In the genomic region with DNA sequence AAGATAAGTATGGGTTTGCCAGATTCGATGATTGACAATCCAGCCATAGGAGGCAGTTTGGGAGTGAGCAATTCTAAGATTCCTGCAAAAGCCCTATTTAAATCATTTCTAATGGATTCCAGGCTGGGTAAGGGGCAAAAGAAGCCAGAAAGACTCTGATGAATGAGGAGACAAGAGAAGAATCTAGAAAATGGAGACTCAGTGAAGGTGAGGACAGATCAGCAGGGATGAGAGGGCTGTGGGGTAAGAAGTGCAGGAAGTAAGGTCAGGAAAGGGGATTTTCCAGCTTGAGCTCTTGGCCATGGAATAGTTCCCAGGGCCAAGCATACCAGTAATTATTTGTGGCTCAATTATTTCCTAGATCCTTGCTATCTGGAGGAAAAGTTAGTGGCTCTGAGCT, we compare ENCODE assay signal across 12 cellular contexts.
DNase-seq lines count a peak whose midpoint lies in the region; ATAC-seq and TF ChIP-seq lines count a peak whose summit lies in the region.
"Had no signal": no experiment of that assay in that cellular context is flagged by ENCODE, and none has a peak within 500 bp of the region (broad histone marks: within the 10 kb centered on the region; RNA-seq: fewer than 3 reads in every experiment).

No MANE protein-coding gene starts in this region.

- no peaks in the 10 kb centered on the region for H3K9me3 Mint-ChIP-seq in endothelial cell (ENCODE audit: unreplicated experiment)
- H3K9me3 Mint-ChIP-seq: activated naive CD4-positive, alpha-beta T cell treated with anti-CD3 and anti-CD28 coated beads, Interleukin-2, amount 50 U/mL, for 72 hours; type B pancreatic cell had no signal

- no peak overlapping the region for H3K4me3 ChIP-seq in left ventricle myocardium inferior
- no peak overlapping the region for H3K4me3 ChIP-seq in right cardiac atrium (ENCODE audit: low read length)
- H3K4me3 ChIP-seq in mesenchymal stem cell (ENCODE audit: insufficient read depth in 1 of 2, low read depth in 1 of 2, low read length in 2 of 2) = no peak overlapping the region
- H3K4me3 ChIP-seq in uterus = no peak overlapping the region
- no peak overlapping the region for H3K4me3 ChIP-seq in gastrocnemius medialis

- H3K36me3 Mint-ChIP-seq in endothelial cell (ENCODE audit: low read depth, unreplicated experiment) = no peaks in the 10 kb centered on the region
- H3K36me3 Mint-ChIP-seq: activated naive CD4-positive, alpha-beta T cell treated with anti-CD3 and anti-CD28 coated beads, Interleukin-2, amount 50 U/mL, for 72 hours; type B pancreatic cell had no signal

- peak overlapping the region in 1 of 2 experiments; percentile 24 for H3K18ac ChIP-seq in mesenchymal stem cell (ENCODE audit: low read depth in 1 of 2, low read length in 2 of 2)

- ATAC-seq in right cardiac atrium (no peak), gastrocnemius medialis (no peak)

- intact Hi-C loops in left ventricle myocardium inferior (cut with micrococcal nuclease) (no loop called here), right cardiac atrium (cut with DNase I) (no loop called here), uterus (cut with DNase I; ENCODE audit: low total_unique reads) (no loop called here), gastrocnemius medialis (cut with DNase I; ENCODE audit: low total_unique reads) (no loop called here)

- peak overlapping the region; percentile 21 for H2BK15ac ChIP-seq in mesenchymal stem cell (ENCODE audit: low read depth, poor library complexity, severe bottlenecking)

- no peak overlapping the region for H2BK5ac ChIP-seq in mesenchymal stem cell (ENCODE audit: low read depth, low read length, poor library complexity, severe bottlenecking)

- peak overlapping the region; percentile 17 for H3K9ac ChIP-seq in mesenchymal stem cell (ENCODE audit: low read length)

- no peaks in the 10 kb centered on the region for H3K9me3 ChIP-seq in left ventricle myocardium inferior (replicated peaks)
- H3K9me3 ChIP-seq in right cardiac atrium (ENCODE audit: control insufficient read depth, low read length) = no peaks in the 10 kb centered on the region
- H3K9me3 ChIP-seq in mesenchymal stem cell (ENCODE audit: control insufficient read depth, low read length) = no peaks in the 10 kb centered on the region
- H3K9me3 ChIP-seq in uterus = no peaks in the 10 kb centered on the region
- no peaks in the 10 kb centered on the region for H3K9me3 ChIP-seq in gastrocnemius medialis

- H3K79me1 ChIP-seq in mesenchymal stem cell (replicated peaks; ENCODE audit: low read length, poor library complexity, severe bottlenecking) = no peaks in the 10 kb centered on the region

- 58% methylated on average over 1 of the region's 1 CpG for WGBS in right cardiac atrium
- 83% methylated on average over 1 of the region's 1 CpG for WGBS in mesenchymal stem cell

- no peak for TF ChIP-seq CTCF in left ventricle myocardium inferior (IDR thresholded peaks at IDR 0.05; ENCODE audit: borderline replicate concordance)
- TF ChIP-seq CTCF in uterus (IDR thresholded peaks at IDR 0.05) = no peak
- no peak for TF ChIP-seq CTCF in endothelial cell (IDR thresholded peaks at IDR 0.05; ENCODE audit: unreplicated experiment)
- no peak for TF ChIP-seq CTCF in gastrocnemius medialis (IDR thresholded peaks at IDR 0.05 in 4 of 5, conservative IDR thresholded peaks at IDR 0.05 in 1 of 5)

- H2BK12ac ChIP-seq in mesenchymal stem cell (ENCODE audit: low read length in 2 of 2) = peak overlapping the region in 1 of 2 experiments; percentile 51

- H2BK120ac ChIP-seq in mesenchymal stem cell (ENCODE audit: low read depth, low read length) = no peak overlapping the region

- TF ChIP-seq POLR2A in uterus (IDR thresholded peaks at IDR 0.05) (no peak), gastrocnemius medialis (IDR thresholded peaks at IDR 0.05) (no peak)

- no peaks in the 10 kb centered on the region for H3K27me3 ChIP-seq in left ventricle myocardium inferior (ENCODE audit: low read depth)
- no peaks in the 10 kb centered on the region for H3K27me3 ChIP-seq in right cardiac atrium (ENCODE audit: control insufficient read depth, insufficient read depth)
- no peaks in the 10 kb centered on the region for H3K27me3 ChIP-seq in mesenchymal stem cell (ENCODE audit: control insufficient read depth in 1 of 2, insufficient read depth in 1 of 2, low read length in 2 of 2)
- H3K27me3 ChIP-seq in uterus = no peaks in the 10 kb centered on the region
- H3K27me3 ChIP-seq in gastrocnemius medialis = no peaks in the 10 kb centered on the region

- peaks cover 8% of the 10 kb centered on the region for H3K4me1 Mint-ChIP-seq in endothelial cell (ENCODE audit: unreplicated experiment)

- H3K36me3 ChIP-seq in left ventricle myocardium inferior (no peaks in the 10 kb centered on the region), mesenchymal stem cell (ENCODE audit: control insufficient read depth in 1 of 2, insufficient read depth in 2 of 2, low read depth in 1 of 2, low read length in 2 of 2) (no peaks in the 10 kb centered on the region), uterus (no peaks in the 10 kb centered on the region), gastrocnemius medialis (no peaks in the 10 kb centered on the region)

- no peak overlapping the region for H3K27ac Mint-ChIP-seq in endothelial cell (ENCODE audit: unreplicated experiment)
- H3K27ac Mint-ChIP-seq: activated naive CD4-positive, alpha-beta T cell treated with anti-CD3 and anti-CD28 coated beads, Interleukin-2, amount 50 U/mL, for 72 hours; type B pancreatic cell had no signal

- H3K4me2 ChIP-seq in mesenchymal stem cell (ENCODE audit: low read length, poor library complexity, severe bottlenecking) = no peak overlapping the region

- no peak overlapping the region for H4K8ac ChIP-seq in mesenchymal stem cell (ENCODE audit: low read length)

- H2AFZ ChIP-seq in mesenchymal stem cell (ENCODE audit: low read depth, low read length) = no peak overlapping the region

- H3K27ac ChIP-seq in left ventricle myocardium inferior (replicated peaks) (peak overlapping the region; percentile 75), right cardiac atrium (ENCODE audit: low read length) (no peak overlapping the region), mesenchymal stem cell (ENCODE audit: low read length, poor library complexity, severe bottlenecking) (peak overlapping the region; percentile 12), uterus (peak overlapping the region; percentile 89 to 94), gastrocnemius medialis (peak overlapping the region in 1 of 4 donors; percentile 18)

- H3K4ac ChIP-seq in mesenchymal stem cell (ENCODE audit: low read depth in 1 of 2, low read length in 2 of 2) = peak overlapping the region; percentile 18 to 40

- H3K27me3 Mint-ChIP-seq in endothelial cell (ENCODE audit: unreplicated experiment) = no peaks in the 10 kb centered on the region

- H3K23ac ChIP-seq in mesenchymal stem cell (ENCODE audit: low read length in 2 of 2) = no peak overlapping the region

- H2AK5ac ChIP-seq in mesenchymal stem cell (ENCODE audit: low read length, severe bottlenecking) = no peak overlapping the region

- H3K4me1 ChIP-seq in left ventricle myocardium inferior = peaks cover 32% of the 10 kb centered on the region
- H3K4me1 ChIP-seq in right cardiac atrium (ENCODE audit: control insufficient read depth, insufficient read depth, low read length) = no peaks in the 10 kb centered on the region
- peaks cover 5% of the 10 kb centered on the region for H3K4me1 ChIP-seq in mesenchymal stem cell (ENCODE audit: control insufficient read depth, insufficient read depth, low read depth, low read length)
- peaks cover 12 to 15% of the 10 kb centered on the region in 2 donors for H3K4me1 ChIP-seq in uterus
- peaks cover 9 to 22% of the 10 kb centered on the region in 2 donors for H3K4me1 ChIP-seq in gastrocnemius medialis

- in situ Hi-C loops in gastrocnemius medialis (cut with MboI; ENCODE audit: low sequenced_read_pairs in 4 of 4) = no loop called here

- DNase-seq in left ventricle myocardium inferior (no peak), right cardiac atrium (no peak), dermis blood vessel endothelial cell (peak; percentile 62), mesenchymal stem cell (peak; percentile 57), uterus (no peak), endothelial cell (ENCODE audit: low spot score) (no peak), GOT3 (lab: John Stamatoyannopoulos, UW) (no peak), gastrocnemius medialis (no peak)
- DNase-seq: foreskin melanocyte, NCI-H2081 treated with DMSO at 0.1 percent for 48 hours had no signal

- H3K14ac ChIP-seq in mesenchymal stem cell (ENCODE audit: low read length in 2 of 2) = no peak overlapping the region

- H4K91ac ChIP-seq in mesenchymal stem cell (ENCODE audit: low read length) = no peak overlapping the region

- H3K4me3 Mint-ChIP-seq in endothelial cell (ENCODE audit: unreplicated experiment) = no peak overlapping the region
- H3K4me3 Mint-ChIP-seq: type B pancreatic cell had no signal

Comparison
In these comparisons a context has a peak if more than half of its experiments do, and no peak if none do; other contexts are left out.
1. DNase-seq: peak in dermis blood vessel endothelial cell (single experiment) and mesenchymal stem cell (single experiment); none in left ventricle myocardium inferior (single experiment), right cardiac atrium (0 of 3), uterus (0 of 2), endothelial cell (single experiment), GOT3 (single experiment) and gastrocnemius medialis (0 of 2).